In genomic region chr14:67187210-67187609, GRCh38 we compare ENCODE assay signal across 13 cellular contexts. TPM values are rescaled to one million over a fixed set of nuclear protein-coding genes. Genes with fewer than 3 reads are reported as not detected.
DNase-seq lines count a peak whose midpoint lies in the region; ATAC-seq, FAIRE-seq and TF ChIP-seq lines count a peak whose summit lies in the region.
"Had no signal": no experiment of that assay in that cellular context is flagged by ENCODE, and none has a peak within 500 bp of the region (broad histone marks: within the 10 kb centered on the region; RNA-seq: fewer than 3 reads in every experiment).

No MANE protein-coding gene starts in this region.

- in situ Hi-C loops in GM23248 (cut with MboI), result loop anchor here (10.0 kb wide), 1 partner anchor 88 kb away; no protein-coding TSS in a partner anchor

- no peak for TF ChIP-seq CTCF in RWPE1 (conservative IDR thresholded peaks at IDR 0.05; ENCODE audit: low read depth)
- no peak for TF ChIP-seq CTCF in fibroblast of pulmonary artery (IDR thresholded peaks at IDR 0.05; ENCODE audit: low read length, missing control alignments)
- TF ChIP-seq CTCF in kidney (IDR thresholded peaks at IDR 0.05; ENCODE audit: borderline replicate concordance, extremely low read depth, insufficient read depth), result no peak

- H3K9me3 ChIP-seq in GM23248 (ENCODE audit: low read depth) (no peaks in the 10 kb centered on the region), kidney (ENCODE audit: control insufficient read depth in 1 of 2, low read length in 2 of 2) (no peaks in the 10 kb centered on the region)

- H3K4me1 ChIP-seq in GM23248 (ENCODE audit: insufficient read depth), result peaks cover 33% of the 10 kb centered on the region
- H3K4me1 ChIP-seq in kidney (ENCODE audit: control insufficient read depth in 1 of 2, insufficient read depth in 1 of 2, low read depth in 1 of 2, low read length in 2 of 2), result no peaks in the 10 kb centered on the region

- no peak for FAIRE-seq in kidney (lab: Jason Lieb, UNC)

- H3K9ac ChIP-seq in GM23248, result no peak overlapping the region
- H3K9ac ChIP-seq in kidney (ENCODE audit: low read length in 2 of 2), result no peak overlapping the region

- H3K36me3 ChIP-seq in GM23248 (ENCODE audit: low read depth), result no peaks in the 10 kb centered on the region
- H3K36me3 ChIP-seq in kidney (ENCODE audit: control insufficient read depth in 1 of 2, insufficient read depth in 2 of 2, low read length in 2 of 2), result no peaks in the 10 kb centered on the region

- no peaks in the 10 kb centered on the region for H3K27me3 ChIP-seq in GM23248 (replicated peaks; ENCODE audit: insufficient read depth)

- no peak overlapping the region for H2AFZ ChIP-seq in GM23248

- CTCF ChIA-PET in RWPE1 (lab: Yijun Ruan, JAX), result interaction anchor here (0.6 kb wide), 1 partner anchor 240 kb away, joined by 3 read pairs; no protein-coding TSS in a partner anchor

- POLR2A ChIA-PET in RWPE1 (lab: Yijun Ruan, JAX; ENCODE audit: low non-redundant PET), result no interaction called here

- no peaks in the 10 kb centered on the region for H4K20me1 ChIP-seq in GM23248 (ENCODE audit: insufficient read depth)

- H3K4me3 ChIP-seq in GM23248 (no peak overlapping the region), fibroblast of pulmonary artery (replicated peaks; ENCODE audit: low read depth, low read length) (no peak overlapping the region), kidney (ENCODE audit: low read length in 2 of 2) (no peak overlapping the region)

- intact Hi-C loops in kidney (cut with DNase I), result no loop called here

- DNase-seq in GM23248 (peak; percentile 93), RWPE1 (ENCODE audit: low spot score) (peak; percentile 82), fibroblast of pulmonary artery (ENCODE audit: low read depth) (peak; percentile 60), renal cortical epithelial cell (ENCODE audit: low read depth) (peak; percentile 97), cerebellar nuclear complex (lab: John Stamatoyannopoulos, UW) (no peak), kidney (no peak)
- DNase-seq: activated T-cell treated with anti-CD3 and anti-CD28 coated beads, Interleukin-2, amount 50 U/mL, for 1 hour; effector memory CD8-positive, alpha-beta T cell; NCI-H187 treated with DMSO at 0.1 percent for 48 hours; T-cell had no signal

- H3K27ac ChIP-seq in GM23248 (no peak overlapping the region), RWPE1 (no peak overlapping the region), kidney (ENCODE audit: low read depth in 2 of 2, low read length in 2 of 2) (no peak overlapping the region)

- peak overlapping the region; percentile 45 for H3K4me2 ChIP-seq in GM23248 (ENCODE audit: unreplicated experiment)

- no peaks in the 10 kb centered on the region for H3K9me2 ChIP-seq in GM23248 (ENCODE audit: insufficient read depth)

- H3F3A ChIP-seq in GM23248 (ENCODE audit: insufficient read depth), result peaks cover 24% of the 10 kb centered on the region

- no peaks in the 10 kb centered on the region for H3K79me2 ChIP-seq in GM23248 (ENCODE audit: insufficient read depth)

- ATAC-seq in GM21528 (IDR thresholded peaks at IDR 0.05; ENCODE audit: low FRiP score, unreplicated experiment) (no peak), GM18519 (IDR thresholded peaks at IDR 0.05; ENCODE audit: low FRiP score, unreplicated experiment) (no peak)
- ATAC-seq: effector memory CD8-positive, alpha-beta T cell had no signal

RNA-seq across cellular contexts. Expression of gene GARIN2, which starts 2.0 kb away (rescaled TPM):
- total RNA-seq in GM23248 (2014; rRNA removed; shearing (Covaris generic)), result not detected in 2 replicates
- not detected in 2 replicates for polyA plus RNA-seq in GM23248 (2016; fragmentation: Nextera tagmentation; extraction: Ambion mirVana)
- 0.05 TPM in 1 of 2 replicates, not detected in the other for total RNA-seq in renal cortical epithelial cell
- total RNA-seq in kidney, result 0.28 TPM
- 0.67 TPM for polyA plus RNA-seq in kidney (ENCODE audit: insufficient read depth, low read depth, low replicate concordance)
- total RNA-seq: urinary bladder had no signal

RNA-seq across cellular contexts. Expression of gene PALS1, which starts 54.0 kb away (rescaled TPM):
- 23.8 and 36.5 TPM in 2 replicates for total RNA-seq in GM23248 (2014; rRNA removed; shearing (Covaris generic))
- polyA plus RNA-seq in GM23248 (2016; fragmentation: Nextera tagmentation; extraction: Ambion mirVana), result 15.3 and 15.5 TPM in 2 replicates
- total RNA-seq in renal cortical epithelial cell, result 56.4 and 79.4 TPM in 2 replicates
- total RNA-seq in kidney, result 33.3 TPM
- polyA plus RNA-seq in kidney (ENCODE audit: insufficient read depth, low read depth, low replicate concordance), result 20.6 TPM

Comparison
In these comparisons a context has a peak if more than half of its experiments do, and no peak if none do; other contexts are left out.
1. DNase-seq: peak in GM23248 (single experiment), RWPE1 (single experiment), fibroblast of pulmonary artery (single experiment) and renal cortical epithelial cell (single experiment); none in cerebellar nuclear complex (0 of 2) and kidney (single experiment).